ENCODE assay signal across 8 cellular contexts in the genomic region with DNA sequence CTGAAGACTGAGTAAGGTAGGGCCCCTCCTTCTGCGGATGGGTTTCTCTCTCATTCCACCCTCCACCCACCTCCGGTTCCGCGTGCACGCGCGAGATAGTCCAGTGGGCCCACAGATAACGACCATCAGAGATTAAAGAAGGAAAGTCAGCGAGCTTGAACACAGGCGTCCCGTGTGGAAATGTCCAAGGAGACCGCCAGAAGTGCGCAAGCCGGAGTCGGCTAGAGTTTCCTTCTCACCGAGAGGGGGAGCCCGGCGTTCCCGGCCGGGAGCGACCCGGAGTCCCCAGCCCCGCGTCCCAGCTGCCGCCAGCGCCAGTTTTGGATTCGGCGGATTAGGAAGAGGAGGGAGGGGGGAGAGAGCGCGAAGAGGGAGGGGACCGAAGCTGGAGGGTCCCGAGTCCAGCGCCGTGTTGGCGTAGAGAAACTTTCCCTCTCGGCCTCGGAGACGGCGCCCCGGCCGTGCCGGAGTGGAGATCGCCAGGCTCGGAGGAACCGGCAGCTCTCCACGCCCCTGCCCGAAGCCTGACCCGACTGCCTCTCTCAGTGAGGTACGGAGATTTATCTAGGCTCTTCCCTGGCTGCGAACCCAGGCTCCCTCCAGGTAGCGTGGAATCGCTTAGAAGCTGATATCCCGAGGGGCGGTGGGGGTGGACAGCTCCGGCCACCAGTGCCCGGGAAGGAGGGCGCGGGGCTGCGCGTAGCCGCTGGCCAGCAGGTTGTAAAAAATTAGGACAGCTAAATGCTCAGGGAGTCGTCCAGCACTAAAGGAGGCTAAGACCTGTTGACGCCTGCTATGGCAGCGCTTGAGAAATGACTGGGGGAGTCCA. TPM values are rescaled to one million over a fixed set of nuclear protein-coding genes. Genes with fewer than 3 reads are reported as not detected.
DNase-seq lines count a peak whose midpoint lies in the region; ATAC-seq and TF ChIP-seq lines count a peak whose summit lies in the region.

A gene with protein sequence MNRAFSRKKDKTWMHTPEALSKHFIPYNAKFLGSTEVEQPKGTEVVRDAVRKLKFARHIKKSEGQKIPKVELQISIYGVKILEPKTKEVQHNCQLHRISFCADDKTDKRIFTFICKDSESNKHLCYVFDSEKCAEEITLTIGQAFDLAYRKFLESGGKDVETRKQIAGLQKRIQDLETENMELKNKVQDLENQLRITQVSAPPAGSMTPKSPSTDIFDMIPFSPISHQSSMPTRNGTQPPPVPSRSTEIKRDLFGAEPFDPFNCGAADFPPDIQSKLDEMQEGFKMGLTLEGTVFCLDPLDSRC (plus strand): TSS at position 258 of the 829 bp plus-strand sequence. CDS start 185,829 bp downstream, outside the sequence.

- peak within 1 kb of the TSS; percentile 91 to 97 (median 96) for H3K27ac ChIP-seq in esophagus squamous epithelium
- peak within 1 kb of the TSS; percentile 89 for H3K27ac ChIP-seq in upper lobe of right lung

- peaks cover 0 to 4% (median 0%) of the 10 kb centered on the region in 4 donors for H3K27me3 ChIP-seq in esophagus squamous epithelium
- no peaks in the 10 kb centered on the region for H3K27me3 ChIP-seq in upper lobe of right lung

- H3K9me3 ChIP-seq in esophagus squamous epithelium (no peaks in the 10 kb centered on the region), mucosa of descending colon (no peaks in the 10 kb centered on the region), upper lobe of right lung (no peaks in the 10 kb centered on the region)

- DNase-seq in GM04504 (ENCODE audit: low read depth) (peak; percentile 54), LoVo (ENCODE audit: low spot score) (peak; percentile 77), UCSD-AML1 (lab: John Stamatoyannopoulos, UW; ENCODE audit: unreplicated experiment) (peak; percentile 14), esophagus squamous epithelium (lab: John Stamatoyannopoulos, UW) (no peak), mucosa of descending colon (peak; percentile 66 to 77 (median 67)), upper lobe of right lung (peak; percentile 86)

- H3K4me1 ChIP-seq in esophagus squamous epithelium (peaks cover 0 to 48% (median 3%) of the 10 kb centered on the region in 3 donors), mucosa of descending colon (ENCODE audit: low read depth) (peaks cover 6% of the 10 kb centered on the region), upper lobe of right lung (peaks cover 7% of the 10 kb centered on the region)

- no peak for TF ChIP-seq POLR2A in esophagus squamous epithelium (IDR thresholded peaks at IDR 0.05)

- ATAC-seq in mucosa of descending colon (peak; percentile 70), upper lobe of right lung (peak; percentile 87), HG03469 (IDR thresholded peaks at IDR 0.05; ENCODE audit: unreplicated experiment) (no peak), HG02870 (IDR thresholded peaks at IDR 0.05; ENCODE audit: unreplicated experiment) (no peak)

- TF ChIP-seq CTCF in esophagus squamous epithelium (IDR thresholded peaks at IDR 0.05) (peak in 5 of 6 experiments; percentile 46 to 67 (median 59)), mucosa of descending colon (IDR thresholded peaks at IDR 0.05) (peak; percentile 40), upper lobe of right lung (IDR thresholded peaks at IDR 0.05) (peak; percentile 63)

- H3K36me3 ChIP-seq in esophagus squamous epithelium (no peaks in the 10 kb centered on the region), mucosa of descending colon (ENCODE audit: low read depth) (no peaks in the 10 kb centered on the region), upper lobe of right lung (no peaks in the 10 kb centered on the region)

- intact Hi-C loops in esophagus squamous epithelium (cut with DNase I): no loop called here
- intact Hi-C loops in mucosa of descending colon (cut with DNase I, micrococcal nuclease): no loop called here
- intact Hi-C loops in upper lobe of right lung (cut with DNase I): no loop called here

- WGBS in esophagus squamous epithelium, 2 donors: 9 to 11% methylated on average over 7 to 44 of the region's 64 CpGs

- H3K4me3 ChIP-seq in esophagus squamous epithelium (peak within 1 kb of the TSS; percentile 60 to 84 (median 76)), mucosa of descending colon (peak within 1 kb of the TSS; percentile 46), upper lobe of right lung (peak within 1 kb of the TSS; percentile 72)

RNA-seq across cellular contexts. Expression of the gene that starts here (rescaled TPM):
- total RNA-seq in esophagus squamous epithelium (10 to 100 TPM; 10.4 to 39.3 (median 24.2) TPM), mucosa of descending colon (10 to 100 TPM in 2 of 3 donors, 1 to 10 TPM in 1; 9.0 to 35.7 (median 15.1) TPM), upper lobe of right lung (30.6 TPM)

Comparison
In these comparisons a context has a peak if more than half of its experiments do, and no peak if none do; other contexts are left out.
1. ATAC-seq: peak in mucosa of descending colon (single experiment) and upper lobe of right lung (single experiment); none in HG03469 (single experiment) and HG02870 (single experiment).
2. Peak in every context shown above with its lines, with median percentiles within 50 percentile points of each other: H3K4me3 ChIP-seq and CTCF ChIP-seq.